Comparison of ENCODE assay signal across 17 cellular contexts in the genomic region with DNA sequence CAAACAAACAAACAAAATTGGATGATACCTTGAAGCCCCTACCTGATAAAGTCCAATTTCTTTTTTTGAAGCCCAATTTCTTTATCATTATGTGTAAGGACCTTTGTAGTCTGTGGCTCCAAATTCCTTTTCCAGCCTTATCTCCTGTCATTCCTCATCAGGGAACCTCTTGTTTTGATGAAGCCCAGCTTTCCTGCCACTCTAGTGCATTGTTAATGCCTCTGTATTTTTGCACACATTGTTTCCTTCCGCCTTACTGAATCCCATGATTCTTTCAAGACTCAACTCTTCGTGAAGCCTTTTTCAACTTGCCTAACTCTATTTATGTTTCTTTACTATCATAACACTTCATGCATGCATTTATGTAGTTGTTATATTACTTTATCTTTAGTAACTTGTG.
"Had no signal": no experiment of that assay in that cellular context is flagged by ENCODE, and none has a peak within 500 bp of the region (broad histone marks: within the 10 kb centered on the region; RNA-seq: fewer than 3 reads in every experiment).

No MANE protein-coding gene starts in this region.

- H3K36me3 ChIP-seq: WERI-Rb-1 had no signal

- H3K4me3 Mint-ChIP-seq: activated naive CD4-positive, alpha-beta T cell treated with anti-CD3 and anti-CD28 coated beads for 36 hours; dendritic cell treated with granulocyte-macrophage colony-stimulating factor and Interleukin-4, amounts not matched to agents 40 ng/mL and 50 ng/mL, for 4 days; stimulated activated naive B cell treated with anti-CD40 and anti-IgM and Interleukin-4, amounts not matched to agents 10 μg/mL and 1 μg/mL and 100 μg/mL, for 72 hours had no signal

- ATAC-seq: left lung; right lobe of liver; stimulated activated naive B cell treated with anti-CD40 and anti-IgM and Interleukin-4, amounts not matched to agents 10 μg/mL and 1 μg/mL and 100 μg/mL, for 72 hours had no signal

- H3K27ac Mint-ChIP-seq: activated T-helper 1 cell treated with anti-CD3 and anti-CD28 coated beads, Interleukin-12 subunit alpha, Interleukin-12 subunit beta, Interleukin-2, Interleukin-4 antibody, amounts not matched to agents 30 ng/mL and 10 ng/mL and 1 ng/mL, durations not matched to agents 14 hours and 24 hours and 36 hours; dendritic cell treated with granulocyte-macrophage colony-stimulating factor and Interleukin-4, amounts not matched to agents 40 ng/mL and 50 ng/mL, for 4 days had no signal

- H3K27me3 Mint-ChIP-seq: dendritic cell treated with granulocyte-macrophage colony-stimulating factor and Interleukin-4, amounts not matched to agents 40 ng/mL and 50 ng/mL, for 4 days; stimulated activated naive B cell treated with anti-CD40 and anti-IgM and Interleukin-4, amounts not matched to agents 10 μg/mL and 1 μg/mL and 100 μg/mL, for 72 hours had no signal

- H3K9me3 Mint-ChIP-seq: activated naive CD4-positive, alpha-beta T cell treated with anti-CD3 and anti-CD28 coated beads for 36 hours had no signal

- H3K27ac ChIP-seq: esophagus squamous epithelium, parathyroid adenoma, right lobe of liver, WERI-Rb-1 had no signal

- H3K4me3 ChIP-seq: esophagus squamous epithelium, left lung, right lobe of liver had no signal

- H3K27me3 ChIP-seq: esophagus squamous epithelium, left lung, right lobe of liver had no signal

- H3K9me3 ChIP-seq: right lobe of liver had no signal

- DNase-seq: activated CD4-positive, alpha-beta T cell treated with anti-CD3 and anti-CD28 coated beads for 48 hours; activated naive CD4-positive, alpha-beta T cell treated with anti-CD3 and anti-CD28 coated beads for 36 hours; cerebellar nuclear complex; esophagus squamous epithelium; foreskin fibroblast; islet precursor cell; left lung; mesendoderm; right lobe of liver; stimulated activated CD4-positive, alpha-beta T cell treated with anti-CD3 and anti-CD28 coated beads, Interleukin-1b, Interleukin-23, amount 100 ng/mL, for 48 hours; stimulated activated naive B cell treated with anti-CD40 and anti-IgM and Interleukin-4, amounts not matched to agents 10 μg/mL and 1 μg/mL and 100 μg/mL, for 72 hours; T1000; trophoblast cell; WERI-Rb-1 had no signal
